Comparison of ENCODE assay signal across 25 cellular contexts in genomic region chr3:71958533-71958932, GRCh38.
DNase-seq lines count a peak whose midpoint lies in the region; TF ChIP-seq lines count a peak whose summit lies in the region.
"Had no signal": no experiment of that assay in that cellular context is flagged by ENCODE, and none has a peak within 500 bp of the region (broad histone marks: within the 10 kb centered on the region; RNA-seq: fewer than 3 reads in every experiment).

No MANE protein-coding gene starts in this region.

- H3K4me1 ChIP-seq in Loucy (ENCODE audit: insufficient read depth, low read length, poor library complexity, severe bottlenecking): peaks cover 30% of the 10 kb centered on the region
- no peaks in the 10 kb centered on the region for H3K4me1 ChIP-seq in A673 (ENCODE audit: insufficient read depth, low read length, poor library complexity, severe bottlenecking)

- TF ChIP-seq CTCF in Loucy (conservative IDR thresholded peaks at IDR 0.05; ENCODE audit: low read length) (no peak), GM13977 (IDR thresholded peaks at IDR 0.05; ENCODE audit: extremely low read depth, insufficient read depth, missing control alignments) (no peak), A673 (conservative IDR thresholded peaks at IDR 0.05; ENCODE audit: low read depth, low read length) (no peak)

- H3K9ac ChIP-seq in Loucy (ENCODE audit: low read depth, low read length, poor library complexity, severe bottlenecking): no peak overlapping the region

- H3K79me2 ChIP-seq in Loucy (ENCODE audit: insufficient read depth, low read length): no peaks in the 10 kb centered on the region

- H3K9me2 ChIP-seq in Loucy (replicated peaks; ENCODE audit: low read depth, low read length): no peaks in the 10 kb centered on the region

- 0 out of 2 replicates have a peak, but pooled peaks cover 7% of the 10 kb centered on the region for H3F3A ChIP-seq in Loucy (ENCODE audit: low read depth)

- no peak overlapping the region for H3K4me2 ChIP-seq in Loucy (ENCODE audit: low read depth, low read length, poor library complexity, severe bottlenecking)
- H3K4me2 ChIP-seq: GM23338 had no signal

- H3K27ac ChIP-seq in A673 (ENCODE audit: low read depth, low read length, poor library complexity, severe bottlenecking): no peak overlapping the region
- H3K27ac ChIP-seq: ovary, testis had no signal

- no peaks in the 10 kb centered on the region for H3K9me3 ChIP-seq in Loucy (ENCODE audit: insufficient read depth, low read depth, low read length)
- H3K9me3 ChIP-seq in A673 (ENCODE audit: low read depth, low read length, poor library complexity, severe bottlenecking): no peaks in the 10 kb centered on the region
- H3K9me3 ChIP-seq: ovary, testis had no signal

- in situ Hi-C loops in GM13977 (cut with MboI; ENCODE audit: low pct_unique_long_range_greater_than_20kb, low sequenced_read_pairs, unreplicated experiment): no loop called here

- POLR2A ChIA-PET in A673 (lab: Charles Lee; ENCODE audit: low non-redundant PET): no interaction called here

- H3K36me3 ChIP-seq in Loucy (ENCODE audit: insufficient read depth, low read length) (no peaks in the 10 kb centered on the region), A673 (ENCODE audit: insufficient read depth, low read length, poor library complexity, severe bottlenecking) (no peaks in the 10 kb centered on the region)
- H3K36me3 ChIP-seq: ovary had no signal

- no peaks in the 10 kb centered on the region for H3K27me3 ChIP-seq in Loucy (ENCODE audit: insufficient read depth, low read length, poor library complexity, severe bottlenecking)
- H3K27me3 ChIP-seq in A673 (replicated peaks; ENCODE audit: insufficient read depth, low read depth, low read length, poor library complexity): no peaks in the 10 kb centered on the region
- H3K27me3 ChIP-seq: ovary, testis had no signal

- no peaks in the 10 kb centered on the region for H4K20me1 ChIP-seq in Loucy (ENCODE audit: insufficient read depth, low read length, poor library complexity, severe bottlenecking)

- peak; percentile 24 for DNase-seq in activated CD4-positive, alpha-beta T cell treated with anti-CD3 and anti-CD28 coated beads for 48 hours
- no peak for DNase-seq in activated CD4-positive, alpha-beta T cell treated with anti-CD3 and anti-CD28 coated beads for 4 hours
- peak; percentile 15 for DNase-seq in stimulated activated CD4-positive, alpha-beta T cell treated with anti-CD3 and anti-CD28 coated beads, Interleukin-15, amount 100 ng/mL, for 24 hours
- DNase-seq in stimulated activated CD4-positive, alpha-beta T cell treated with anti-CD3 and anti-CD28 coated beads, Interleukin-2, amount 100 ng/mL, for 24 hours: no peak
- DNase-seq in GM13977 (ENCODE audit: low spot score) (no peak), A673 (ENCODE audit: low spot score) (no peak), HuH-7.5 (ENCODE audit: low spot score) (no peak)
- DNase-seq: activated CD4-positive, alpha-beta T cell treated with anti-CD3 and anti-CD28 coated beads, Interleukin-2, amount 50 U/mL, for 48 hours; activated gamma-delta T cell treated with Interleukin-2 at 50 U/mL for 16 hours; activated T-cell treated with anti-CD3 and anti-CD28 coated beads for 4 hours; caudate nucleus; DMS79; effector memory CD8-positive, alpha-beta T cell; HFFc6; mammary epithelial cell; NCI-H1048; NCI-H1694 treated with DMSO at 0.1 percent for 48 hours; NCI-H446 treated with DMSO at 0.1 percent for 48 hours; NCI-H774; ovary; SIG-M5; stimulated activated naive CD4-positive, alpha-beta T cell treated with Interleukin-2 at 50 U/mL for 16 hours; testis had no signal

- CTCF ChIA-PET in A673 (lab: Charles Lee): no interaction called here

- no peak overlapping the region for H3K4me3 ChIP-seq in Loucy (ENCODE audit: low read length, poor library complexity, severe bottlenecking)
- no peak overlapping the region for H3K4me3 ChIP-seq in A673 (ENCODE audit: low read depth, low read length, poor library complexity, severe bottlenecking)
- H3K4me3 ChIP-seq: GM23338, ovary, testis had no signal

- H2AFZ ChIP-seq in Loucy (ENCODE audit: low read length): peak overlapping the region; percentile 38; the same call in 1 of the 2 replicates
- H2AFZ ChIP-seq: GM23338 had no signal

- intact Hi-C loops in A673 (cut with micrococcal nuclease; ENCODE audit: unreplicated experiment): no loop called here

- BruUV-seq in A673 (replicated peaks; lab: Mats Ljungman, UMichigan): no TSS peak

Comparison
In these comparisons a context has a peak if more than half of its experiments do, and no peak if none do; other contexts are left out.
1. DNase-seq: peak in activated CD4-positive, alpha-beta T cell treated with anti-CD3 and anti-CD28 coated beads for 48 hours (single experiment) and stimulated activated CD4-positive, alpha-beta T cell treated with anti-CD3 and anti-CD28 coated beads, Interleukin-15, amount 100 ng/mL, for 24 hours (single experiment); none in activated CD4-positive, alpha-beta T cell treated with anti-CD3 and anti-CD28 coated beads for 4 hours (0 of 2), stimulated activated CD4-positive, alpha-beta T cell treated with anti-CD3 and anti-CD28 coated beads, Interleukin-2, amount 100 ng/mL, for 24 hours (0 of 2), GM13977 (single experiment), A673 (single experiment) and HuH-7.5 (single experiment).